In the genomic region with DNA sequence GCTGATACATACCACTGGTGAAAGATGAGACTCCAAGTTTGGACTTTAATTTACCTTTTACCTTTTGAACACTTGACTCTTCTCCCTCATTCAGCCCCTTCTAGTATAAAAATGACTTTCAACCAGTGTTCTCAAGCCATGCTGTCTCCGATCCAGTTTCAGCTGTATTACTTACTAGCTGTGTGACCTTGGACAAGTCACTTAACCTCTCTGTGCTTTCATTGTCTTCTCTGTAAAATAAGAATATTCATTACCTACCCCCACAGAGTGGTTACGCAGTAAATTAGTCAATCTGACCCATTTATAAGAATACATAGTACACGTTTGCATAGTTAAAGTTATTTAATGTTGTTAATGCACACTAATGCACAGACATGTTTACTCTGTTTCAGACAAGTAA, we compare ENCODE assay signal across 22 cellular contexts. TPM values are rescaled to one million over a fixed set of nuclear protein-coding genes. Genes with fewer than 3 reads are reported as not detected.
DNase-seq lines count a peak whose midpoint lies in the region; ATAC-seq and TF ChIP-seq lines count a peak whose summit lies in the region.
"Had no signal": no experiment of that assay in that cellular context is flagged by ENCODE, and none has a peak within 500 bp of the region (broad histone marks: within the 10 kb centered on the region; RNA-seq: fewer than 3 reads in every experiment).

No MANE protein-coding gene starts in this region.

- H3K4me3 Mint-ChIP-seq in activated T-cell treated with anti-CD3 and anti-CD28 coated beads, Interleukin-2, amount 50 U/mL, for 24 hours: peak overlapping the region; percentile 21
- H3K4me3 Mint-ChIP-seq in activated naive CD8-positive, alpha-beta T cell treated with anti-CD3 and anti-CD28 coated beads, Interleukin-2, amount 10 ng/mL, durations not matched to agents 7 days and 5 days: no peak overlapping the region
- H3K4me3 Mint-ChIP-seq: neural crest cell had no signal

- H3K4me1 ChIP-seq in spleen: peaks cover 5 to 43% (median 23%) of the 10 kb centered on the region in 6 donors
- H3K4me1 ChIP-seq in gastrocnemius medialis: no peaks in the 10 kb centered on the region
- H3K4me1 ChIP-seq: gastroesophageal sphincter, vagina had no signal

- 72 to 90% (median 84%) methylated on average over 3 of the region's 3 CpGs for WGBS in spleen, 5 donors

- no peaks in the 10 kb centered on the region for H3K36me3 ChIP-seq in spleen
- no peaks in the 10 kb centered on the region for H3K36me3 ChIP-seq in gastrocnemius medialis
- H3K36me3 ChIP-seq: gastroesophageal sphincter, vagina had no signal

- peaks cover 6% of the 10 kb centered on the region for H3K36me3 Mint-ChIP-seq in activated T-cell treated with anti-CD3 and anti-CD28 coated beads, Interleukin-2, amount 50 U/mL, for 24 hours (ENCODE audit: low read depth)
- peaks cover 2% of the 10 kb centered on the region for H3K36me3 Mint-ChIP-seq in activated naive CD8-positive, alpha-beta T cell treated with anti-CD3 and anti-CD28 coated beads, Interleukin-2, amount 10 ng/mL, durations not matched to agents 7 days and 5 days

- H3K27me3 Mint-ChIP-seq in activated T-cell treated with anti-CD3 and anti-CD28 coated beads, Interleukin-2, amount 50 U/mL, for 24 hours: no peaks in the 10 kb centered on the region
- no peaks in the 10 kb centered on the region for H3K27me3 Mint-ChIP-seq in activated naive CD8-positive, alpha-beta T cell treated with anti-CD3 and anti-CD28 coated beads, Interleukin-2, amount 10 ng/mL, durations not matched to agents 7 days and 5 days
- H3K27me3 Mint-ChIP-seq: progenitor cell of endocrine pancreas had no signal

- POLR2A ChIA-PET in activated naive CD8-positive, alpha-beta T cell treated with anti-CD3 and anti-CD28 coated beads, Interleukin-2, amount 10 ng/mL, durations not matched to agents 7 days and 5 days (lab: Charles Lee): interaction anchor here (0.7 to 5.3 kb wide), 5 partner anchors 13 to 383 kb away, joined by 3 to 57 read pairs (median 7); partner anchors contain the start of genes ABHD17B, C9orf85 and CEMIP2

- in situ Hi-C loops in gastrocnemius medialis (cut with MboI; ENCODE audit: low sequenced_read_pairs in 4 of 4): loop anchor here in 1 of 4 donors (25.0 kb wide), 1 partner anchor 481 kb away; no protein-coding TSS in a partner anchor

- H3K9me3 ChIP-seq in spleen (peaks cover 0 to 3% (median 0%) of the 10 kb centered on the region in 8 donors), gastrocnemius medialis (no peaks in the 10 kb centered on the region)
- H3K9me3 ChIP-seq: gastroesophageal sphincter, vagina had no signal

- no peak for TF ChIP-seq POLR2A in spleen (IDR thresholded peaks at IDR 0.05)
- no peak for TF ChIP-seq POLR2A in gastrocnemius medialis (IDR thresholded peaks at IDR 0.05)

- peaks cover 3% of the 10 kb centered on the region for H3K9me3 Mint-ChIP-seq in activated T-cell treated with anti-CD3 and anti-CD28 coated beads, Interleukin-2, amount 50 U/mL, for 24 hours
- H3K9me3 Mint-ChIP-seq in activated naive CD8-positive, alpha-beta T cell treated with anti-CD3 and anti-CD28 coated beads, Interleukin-2, amount 10 ng/mL, durations not matched to agents 7 days and 5 days: peaks cover 1% of the 10 kb centered on the region
- H3K9me3 Mint-ChIP-seq: neural crest cell had no signal

- H3K4me3 ChIP-seq in spleen (no peak overlapping the region), gastrocnemius medialis (no peak overlapping the region)
- H3K4me3 ChIP-seq: dorsolateral prefrontal cortex, gastroesophageal sphincter, skin epidermis, vagina had no signal

- no peak for TF ChIP-seq CTCF in spleen (IDR thresholded peaks at IDR 0.05 in 8 of 11, conservative IDR thresholded peaks at IDR 0.05 in 3 of 11)
- TF ChIP-seq CTCF in gastrocnemius medialis (IDR thresholded peaks at IDR 0.05 in 4 of 5, conservative IDR thresholded peaks at IDR 0.05 in 1 of 5): no peak

- H3K27ac ChIP-seq in spleen (peak overlapping the region in 7 of 8 donors; percentile 25 to 91 (median 79)), gastrocnemius medialis (no peak overlapping the region)
- H3K27ac ChIP-seq: dorsolateral prefrontal cortex, gastroesophageal sphincter, RWPE1, vagina had no signal

- H3K4me1 Mint-ChIP-seq in activated T-cell treated with anti-CD3 and anti-CD28 coated beads, Interleukin-2, amount 50 U/mL, for 24 hours (ENCODE audit: low read depth): peaks cover 53% of the 10 kb centered on the region
- peaks cover 40% of the 10 kb centered on the region for H3K4me1 Mint-ChIP-seq in activated naive CD8-positive, alpha-beta T cell treated with anti-CD3 and anti-CD28 coated beads, Interleukin-2, amount 10 ng/mL, durations not matched to agents 7 days and 5 days

- peak; percentile 4 for ATAC-seq in HG03103 (IDR thresholded peaks at IDR 0.05; ENCODE audit: low read depth, unreplicated experiment)
- ATAC-seq in activated naive CD8-positive, alpha-beta T cell treated with anti-CD3 and anti-CD28 coated beads, Interleukin-2, amount 10 ng/mL, durations not matched to agents 7 days and 5 days (ENCODE audit: low read depth): no peak
- no peak for ATAC-seq in gastrocnemius medialis
- ATAC-seq: gastroesophageal sphincter had no signal

- peak overlapping the region; percentile 99 for H3K27ac Mint-ChIP-seq in activated T-cell treated with anti-CD3 and anti-CD28 coated beads, Interleukin-2, amount 50 U/mL, for 24 hours
- peak overlapping the region; percentile 100 for H3K27ac Mint-ChIP-seq in activated naive CD8-positive, alpha-beta T cell treated with anti-CD3 and anti-CD28 coated beads, Interleukin-2, amount 10 ng/mL, durations not matched to agents 7 days and 5 days
- H3K27ac Mint-ChIP-seq: progenitor cell of endocrine pancreas had no signal

- intact Hi-C loops in spleen (cut with DNase I; ENCODE audit: low total_unique reads) (no loop called here), gastrocnemius medialis (cut with DNase I; ENCODE audit: low total_unique reads) (no loop called here)

- no peak for DNase-seq in activated T-cell treated with anti-CD3 and anti-CD28 coated beads, Interleukin-2, amount 50 U/mL, for 24 hours
- DNase-seq in activated T-cell treated with anti-CD3 and anti-CD28 coated beads for 4 hours: no peak
- DNase-seq in activated naive CD8-positive, alpha-beta T cell treated with anti-CD3 and anti-CD28 coated beads, Interleukin-2, amount 10 ng/mL, durations not matched to agents 7 days and 5 days: no peak
- DNase-seq in spleen: no peak
- no peak for DNase-seq in COLO668 (lab: John Stamatoyannopoulos, UW; ENCODE audit: unreplicated experiment)
- DNase-seq in gastrocnemius medialis: no peak
- no peak for DNase-seq in SHP77 treated with DMSO at 0.1 percent for 48 hours (lab: John Stamatoyannopoulos, UW)
- DNase-seq: activated CD4-positive, alpha-beta T cell treated with anti-CD3 and anti-CD28 coated beads, Interleukin-2, amount 50 U/mL, for 1 hour; dorsolateral prefrontal cortex; erythroblast; Kasumi-1; NCI-H1092 treated with DMSO at 0.1 percent for 48 hours; NCI-H2081 treated with DMSO at 0.1 percent for 48 hours; stimulated activated CD4-positive, alpha-beta T cell treated with anti-CD3 and anti-CD28 coated beads, Interleukin-4, amount 100 ng/mL, for 1 hour; substantia nigra had no signal

- H3K27me3 ChIP-seq in spleen (replicated peaks in 1 of 7) (no peaks in the 10 kb centered on the region), gastrocnemius medialis (no peaks in the 10 kb centered on the region)
- H3K27me3 ChIP-seq: dorsolateral prefrontal cortex, gastroesophageal sphincter, vagina had no signal

RNA-seq across cellular contexts. Expression of gene CEMIP2, which starts 12.6 kb away (rescaled TPM):
- 10 to 100 TPM; 54.1 to 55.9 TPM for total RNA-seq in activated naive CD8-positive, alpha-beta T cell treated with anti-CD3 and anti-CD28 coated beads, Interleukin-2, amount 10 ng/mL, durations not matched to agents 7 days and 5 days
- total RNA-seq in spleen (100 to 1,000 TPM in 3 of 7 donors, 10 to 100 TPM in 4; 71.8 to 175 (median 99.4) TPM), gastrocnemius medialis (10 to 100 TPM; 10.6 to 29.9 (median 14.7) TPM)
- polyA plus RNA-seq in spleen: 10 to 100 TPM; 14.2 to 21.1 (median 15.0) TPM

Comparison
In these comparisons a context has a peak if more than half of its experiments do, and no peak if none do; other contexts are left out.
1. H3K27ac ChIP-seq: peak in spleen (7 of 8); none in gastrocnemius medialis (0 of 4).